Comparison of ENCODE assay signal across 1 cellular context in the genomic region with DNA sequence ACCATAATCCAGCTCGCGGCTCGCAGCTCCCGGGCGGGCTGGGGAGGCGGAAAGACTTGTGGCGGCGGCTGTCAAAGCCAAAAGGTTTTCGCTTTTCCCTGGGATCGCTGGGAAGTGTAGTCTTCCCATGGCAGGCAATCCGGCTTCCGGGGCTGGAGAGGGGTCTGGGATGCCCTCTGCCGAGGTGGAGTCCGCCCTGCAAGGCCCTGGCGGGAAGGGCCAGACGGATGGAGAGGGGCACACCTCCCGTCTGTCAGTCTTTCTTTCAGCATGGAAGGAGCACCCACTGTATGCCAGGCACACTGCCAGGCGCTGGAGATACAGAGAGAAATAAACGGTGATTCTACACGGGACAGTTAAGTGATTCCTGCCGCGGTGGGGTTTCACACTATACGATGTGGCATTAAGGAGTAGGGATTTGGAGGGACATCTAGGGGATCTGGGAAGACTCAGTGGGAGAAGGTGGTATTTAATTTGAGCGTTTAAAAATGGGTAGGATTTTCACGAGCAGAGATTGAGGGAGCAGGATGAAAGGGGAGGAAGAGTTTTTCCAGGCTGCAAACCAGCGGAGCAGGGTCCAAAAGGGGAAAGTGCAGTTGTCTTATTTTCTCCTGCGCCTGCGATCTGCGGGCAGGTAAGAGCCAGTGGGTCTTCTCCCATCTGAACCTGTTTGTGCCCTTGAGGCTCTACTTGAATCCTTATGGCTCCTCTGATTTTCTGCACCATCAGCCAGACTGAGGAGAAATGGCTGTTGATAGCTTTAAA.
TF ChIP-seq lines count a peak whose summit lies in the region.

A gene (minus strand): TSS at position 60 of the 765 bp plus-strand sequence. CDS start 461 bp downstream, outside the sequence.

TF ChIP-seq in GM12878, 131 proteins besides CTCF, POLR2A, EP300 and RAD21 (continued from another document):
- TF ChIP-seq, protein P1, sequence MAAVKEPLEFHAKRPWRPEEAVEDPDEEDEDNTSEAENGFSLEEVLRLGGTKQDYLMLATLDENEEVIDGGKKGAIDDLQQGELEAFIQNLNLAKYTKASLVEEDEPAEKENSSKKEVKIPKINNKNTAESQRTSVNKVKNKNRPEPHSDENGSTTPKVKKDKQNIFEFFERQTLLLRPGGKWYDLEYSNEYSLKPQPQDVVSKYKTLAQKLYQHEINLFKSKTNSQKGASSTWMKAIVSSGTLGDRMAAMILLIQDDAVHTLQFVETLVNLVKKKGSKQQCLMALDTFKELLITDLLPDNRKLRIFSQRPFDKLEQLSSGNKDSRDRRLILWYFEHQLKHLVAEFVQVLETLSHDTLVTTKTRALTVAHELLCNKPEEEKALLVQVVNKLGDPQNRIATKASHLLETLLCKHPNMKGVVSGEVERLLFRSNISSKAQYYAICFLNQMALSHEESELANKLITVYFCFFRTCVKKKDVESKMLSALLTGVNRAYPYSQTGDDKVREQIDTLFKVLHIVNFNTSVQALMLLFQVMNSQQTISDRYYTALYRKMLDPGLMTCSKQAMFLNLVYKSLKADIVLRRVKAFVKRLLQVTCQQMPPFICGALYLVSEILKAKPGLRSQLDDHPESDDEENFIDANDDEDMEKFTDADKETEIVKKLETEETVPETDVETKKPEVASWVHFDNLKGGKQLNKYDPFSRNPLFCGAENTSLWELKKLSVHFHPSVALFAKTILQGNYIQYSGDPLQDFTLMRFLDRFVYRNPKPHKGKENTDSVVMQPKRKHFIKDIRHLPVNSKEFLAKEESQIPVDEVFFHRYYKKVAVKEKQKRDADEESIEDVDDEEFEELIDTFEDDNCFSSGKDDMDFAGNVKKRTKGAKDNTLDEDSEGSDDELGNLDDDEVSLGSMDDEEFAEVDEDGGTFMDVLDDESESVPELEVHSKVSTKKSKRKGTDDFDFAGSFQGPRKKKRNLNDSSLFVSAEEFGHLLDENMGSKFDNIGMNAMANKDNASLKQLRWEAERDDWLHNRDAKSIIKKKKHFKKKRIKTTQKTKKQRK (IDR thresholded peaks at IDR 0.05; ENCODE audit: low read depth, low read length): no peak
- TF ChIP-seq, protein P2, sequence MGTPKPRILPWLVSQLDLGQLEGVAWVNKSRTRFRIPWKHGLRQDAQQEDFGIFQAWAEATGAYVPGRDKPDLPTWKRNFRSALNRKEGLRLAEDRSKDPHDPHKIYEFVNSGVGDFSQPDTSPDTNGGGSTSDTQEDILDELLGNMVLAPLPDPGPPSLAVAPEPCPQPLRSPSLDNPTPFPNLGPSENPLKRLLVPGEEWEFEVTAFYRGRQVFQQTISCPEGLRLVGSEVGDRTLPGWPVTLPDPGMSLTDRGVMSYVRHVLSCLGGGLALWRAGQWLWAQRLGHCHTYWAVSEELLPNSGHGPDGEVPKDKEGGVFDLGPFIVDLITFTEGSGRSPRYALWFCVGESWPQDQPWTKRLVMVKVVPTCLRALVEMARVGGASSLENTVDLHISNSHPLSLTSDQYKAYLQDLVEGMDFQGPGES (IDR thresholded peaks at IDR 0.05): no peak
- no peak for TF ChIP-seq POLR2AphosphoS5 (IDR thresholded peaks at IDR 0.05; ENCODE audit: low read length)
- no peak for TF ChIP-seq RUNX3 (IDR thresholded peaks at IDR 0.05; ENCODE audit: low read length)
- TF ChIP-seq SREBF2 (IDR thresholded peaks at IDR 0.05; ENCODE audit: low read length): no peak
- no peak for TF ChIP-seq RAD51 (IDR thresholded peaks at IDR 0.05)
